8 cellular contexts compared by ENCODE assay signal in the genomic region with DNA sequence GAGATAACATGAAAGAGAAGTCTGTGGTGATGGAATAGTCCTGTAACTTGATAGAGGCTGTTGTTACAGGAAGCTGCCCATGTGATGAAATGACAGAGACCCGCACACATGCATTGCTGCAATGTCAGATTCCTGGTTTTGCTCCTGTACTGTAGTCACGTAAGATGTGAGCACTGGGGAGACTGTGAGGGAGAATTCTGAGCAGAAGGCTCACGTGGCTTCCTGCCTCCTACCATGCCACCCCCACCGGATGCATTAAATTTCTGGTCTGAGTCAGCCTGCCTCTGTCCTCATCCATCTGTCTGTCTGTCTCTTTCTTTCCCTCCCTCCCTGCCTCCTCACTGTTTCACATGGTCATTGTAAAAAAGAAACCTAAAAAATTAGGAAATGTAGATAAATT. TPM values are rescaled to one million over a fixed set of nuclear protein-coding genes. Genes with fewer than 3 reads are reported as not detected.
DNase-seq lines count a peak whose midpoint lies in the region; ATAC-seq lines count a peak whose summit lies in the region.
"Not testable (repeated sequence)": the region's sequence is repeated elsewhere in the genome, so short reads cannot be mapped to it uniquely, and the experiment has no call there.

No MANE protein-coding gene starts in this region.

- H3K27ac Mint-ChIP-seq in stimulated activated naive CD8-positive, alpha-beta T cell treated with anti-CD3 and anti-CD28 coated beads, Interleukin-15, amount 100 ng/mL, for 72 hours: not testable (repeated sequence)

- ATAC-seq in GM18520 (IDR thresholded peaks at IDR 0.05; ENCODE audit: unreplicated experiment) (peak; percentile 86), GM19452 (IDR thresholded peaks at IDR 0.05; ENCODE audit: unreplicated experiment) (peak; percentile 99), GM21786 (IDR thresholded peaks at IDR 0.05; ENCODE audit: unreplicated experiment) (peak; percentile 94), HG02970 (IDR thresholded peaks at IDR 0.05; ENCODE audit: low FRiP score, unreplicated experiment) (peak; percentile 73), HG03354 (IDR thresholded peaks at IDR 0.05; ENCODE audit: poor library complexity, severe bottlenecking, unreplicated experiment) (peak; percentile 100), SK-N-SH treated with all-trans-retinoic acid at 6 μM for 48 hours (peak; percentile 79), esophagus mucosa (peak; percentile 51)
- peak; percentile 100 for ATAC-seq in stimulated activated naive CD8-positive, alpha-beta T cell treated with anti-CD3 and anti-CD28 coated beads, Interleukin-15, amount 100 ng/mL, for 72 hours

- not testable (repeated sequence) for H3K27me3 Mint-ChIP-seq in stimulated activated naive CD8-positive, alpha-beta T cell treated with anti-CD3 and anti-CD28 coated beads, Interleukin-15, amount 100 ng/mL, for 72 hours

- H3K4me1 Mint-ChIP-seq in stimulated activated naive CD8-positive, alpha-beta T cell treated with anti-CD3 and anti-CD28 coated beads, Interleukin-15, amount 100 ng/mL, for 72 hours: not testable (repeated sequence)

- H3K4me3 Mint-ChIP-seq in stimulated activated naive CD8-positive, alpha-beta T cell treated with anti-CD3 and anti-CD28 coated beads, Interleukin-15, amount 100 ng/mL, for 72 hours: not testable (repeated sequence)

- H3K9me3 Mint-ChIP-seq in stimulated activated naive CD8-positive, alpha-beta T cell treated with anti-CD3 and anti-CD28 coated beads, Interleukin-15, amount 100 ng/mL, for 72 hours: not testable (repeated sequence)

- DNase-seq in stimulated activated naive CD8-positive, alpha-beta T cell treated with anti-CD3 and anti-CD28 coated beads, Interleukin-15, amount 100 ng/mL, for 72 hours: not testable (repeated sequence)

RNA-seq across cellular contexts. Expression of a gene that starts 2.3 kb away (rescaled TPM):
- not detected for total RNA-seq in esophagus mucosa
